In the genomic region with DNA sequence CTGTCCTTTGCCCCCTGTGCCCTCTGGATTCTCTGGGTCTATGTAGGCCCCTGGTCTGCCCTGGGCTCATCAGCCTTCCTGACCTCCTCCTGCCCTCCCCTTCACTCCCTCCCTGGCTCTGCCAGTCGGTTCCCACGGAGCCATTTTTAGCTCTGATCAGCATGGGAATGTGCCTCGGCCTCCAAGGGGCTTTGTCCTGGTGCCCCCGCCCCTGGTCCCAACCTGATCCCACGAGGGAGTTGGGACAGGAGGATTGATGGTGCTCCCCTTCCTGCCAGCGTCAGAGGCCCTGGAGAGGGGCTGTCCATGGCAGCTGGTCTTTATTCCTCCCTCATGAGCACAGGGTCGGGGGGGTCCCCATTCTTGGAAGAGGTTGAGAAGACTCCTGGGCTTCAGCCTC, we compare ENCODE assay signal across 15 cellular contexts. TPM values are rescaled to one million over a fixed set of nuclear protein-coding genes. Genes with fewer than 3 reads are reported as not detected.
DNase-seq lines count a peak whose midpoint lies in the region; ATAC-seq and TF ChIP-seq lines count a peak whose summit lies in the region.
"Had no signal": no experiment of that assay in that cellular context is flagged by ENCODE, and none has a peak within 500 bp of the region (broad histone marks: within the 10 kb centered on the region; RNA-seq: fewer than 3 reads in every experiment).

No MANE protein-coding gene starts in this region.

- intact Hi-C loops in left ventricle myocardium superior (cut with micrococcal nuclease) (loop anchor here (5.0 kb wide), 1 partner anchor 265 kb away; a partner anchor contains a TSS), right cardiac atrium (cut with DNase I) (loop anchor here in 3 of 4 donors (5.0 kb wide), 3 partner anchors 55 to 265 kb away; a partner anchor contains a TSS), sigmoid colon (cut with DNase I) (loop anchor here (1.0 kb wide), 1 partner anchor 38 kb away; no protein-coding TSS in a partner anchor), uterus (cut with DNase I; ENCODE audit: low total_unique reads) (loop anchor here (5.0 kb wide), 1 partner anchor 55 kb away; a partner anchor contains a TSS)

- no peaks in the 10 kb centered on the region for H3K9me2 ChIP-seq in hepatocyte (replicated peaks; ENCODE audit: insufficient read depth)

- WGBS in right cardiac atrium, result 35% methylated on average over 7 of the region's 7 CpGs
- WGBS in hepatocyte (ENCODE audit: low lambda C conversion rate, missing lambda C conversion rate), result 62% methylated on average over 6 of the region's 7 CpGs
- 58 to 66% methylated on average over 7 of the region's 7 CpGs for WGBS in sigmoid colon, 2 donors

- H3K27ac ChIP-seq in right cardiac atrium (ENCODE audit: low read length), result no peak overlapping the region
- peak overlapping the region; percentile 16 for H3K27ac ChIP-seq in hepatocyte
- H3K27ac ChIP-seq in sigmoid colon, result peak overlapping the region; percentile 56 to 73 (median 60)
- peak overlapping the region; percentile 76 to 82 for H3K27ac ChIP-seq in uterus
- H3K27ac ChIP-seq: WERI-Rb-1 had no signal

- no peaks in the 10 kb centered on the region for H4K20me1 ChIP-seq in hepatocyte (ENCODE audit: insufficient read depth, poor library complexity, severe bottlenecking)

- no peaks in the 10 kb centered on the region for H3K79me2 ChIP-seq in hepatocyte

- no peaks in the 10 kb centered on the region for H3K27me3 ChIP-seq in right cardiac atrium (ENCODE audit: control insufficient read depth, insufficient read depth)
- H3K27me3 ChIP-seq in hepatocyte, result no peaks in the 10 kb centered on the region
- no peaks in the 10 kb centered on the region for H3K27me3 ChIP-seq in sigmoid colon
- no peaks in the 10 kb centered on the region for H3K27me3 ChIP-seq in uterus

- TF ChIP-seq POLR2A in sigmoid colon (IDR thresholded peaks at IDR 0.05) (no peak), uterus (IDR thresholded peaks at IDR 0.05) (no peak)

- H3K4me1 ChIP-seq in right cardiac atrium (ENCODE audit: control insufficient read depth, insufficient read depth, low read length) (peaks cover 4% of the 10 kb centered on the region), hepatocyte (ENCODE audit: insufficient read depth) (peaks cover 27% of the 10 kb centered on the region), sigmoid colon (peaks cover 0 to 50% (median 40%) of the 10 kb centered on the region in 4 donors), uterus (peaks cover 22 to 32% of the 10 kb centered on the region in 2 donors)

- H3K9me3 ChIP-seq in right cardiac atrium (ENCODE audit: control insufficient read depth, low read length) (no peaks in the 10 kb centered on the region), hepatocyte (ENCODE audit: low read depth) (no peaks in the 10 kb centered on the region), sigmoid colon (no peaks in the 10 kb centered on the region), uterus (no peaks in the 10 kb centered on the region)

- H3K4me3 ChIP-seq in right cardiac atrium (ENCODE audit: low read length) (no peak overlapping the region), hepatocyte (no peak overlapping the region), sigmoid colon (no peak overlapping the region), uterus (no peak overlapping the region)

- no peak for TF ChIP-seq EP300 in sigmoid colon (IDR thresholded peaks at IDR 0.05)

- ATAC-seq in left ventricle myocardium superior, result peak; percentile 8
- no peak for ATAC-seq in right cardiac atrium
- no peak for ATAC-seq in GM19455 (IDR thresholded peaks at IDR 0.05; ENCODE audit: unreplicated experiment)

- no peak for TF ChIP-seq CTCF in hepatocyte (IDR thresholded peaks at IDR 0.05; ENCODE audit: poor library complexity)
- no peak for TF ChIP-seq CTCF in sigmoid colon (IDR thresholded peaks at IDR 0.05)
- no peak for TF ChIP-seq CTCF in uterus (IDR thresholded peaks at IDR 0.05)

- no peak overlapping the region for H2AFZ ChIP-seq in hepatocyte

- H3K36me3 ChIP-seq in hepatocyte (replicated peaks; ENCODE audit: insufficient read depth, low read depth) (no peaks in the 10 kb centered on the region), sigmoid colon (peaks cover 31 to 51% (median 36%) of the 10 kb centered on the region in 4 donors), uterus (no peaks in the 10 kb centered on the region)

- no peak for DNase-seq in left ventricle myocardium superior
- no peak for DNase-seq in right cardiac atrium
- no peak for DNase-seq in hepatocyte (ENCODE audit: low spot score)
- no peak for DNase-seq in sigmoid colon
- no peak for DNase-seq in uterus
- no peak for DNase-seq in effector CD8-positive, alpha-beta T cell (lab: John Stamatoyannopoulos, UW)
- DNase-seq in activated CD8-positive, alpha-beta memory T cell treated with anti-CD3 and anti-CD28 coated beads, Interleukin-2, amount 50 U/mL, for 48 hours, result no peak
- DNase-seq: stimulated activated CD4-positive, alpha-beta T cell treated with anti-CD3 and anti-CD28 coated beads, Interleukin-4, amount 100 ng/mL, for 1 hour had no signal

- H3K4me2 ChIP-seq in hepatocyte, result no peak overlapping the region

RNA-seq across cellular contexts. Expression of a gene that starts 24.9 kb away (rescaled TPM):
- total RNA-seq in left ventricle myocardium superior (3.3 TPM), right cardiac atrium (1 to 10 TPM; 4.5 to 7.2 (median 5.4) TPM), hepatocyte (51.1 and 59.4 TPM in 2 replicates), sigmoid colon (10 to 100 TPM in 1 of 4 donors, 1 to 10 TPM in 3; 3.8 to 10.5 (median 8.3) TPM), uterus (10 to 100 TPM in 3 of 4 donors, 1 to 10 TPM in 1; 2.3 to 23.9 (median 13.9) TPM)
- polyA plus RNA-seq in right cardiac atrium (5.2 TPM), hepatocyte (50.7 and 71.9 TPM in 2 replicates), sigmoid colon (1 to 10 TPM in 2 of 3 donors, under 1 TPM in 1; 0.46 to 6.6 (median 3.0) TPM)

RNA-seq across cellular contexts. Expression of a gene that starts 39.2 kb away (rescaled TPM):
- not detected for total RNA-seq in left ventricle myocardium superior
- 1 to 10 TPM in 1 of 4 donors, under 1 TPM in 2, not detected in 1; 0.51 to 2.9 (median 0.89) TPM for total RNA-seq in right cardiac atrium
- polyA plus RNA-seq in right cardiac atrium, result 1.0 TPM
- 15.4 and 16.2 TPM in 2 replicates for total RNA-seq in hepatocyte
- polyA plus RNA-seq in hepatocyte, result 18.4 and 39.7 TPM in 2 replicates
- not detected for total RNA-seq in sigmoid colon
- 1 to 10 TPM in 1 of 3 donors, under 1 TPM in 2; 0.32 to 1.8 (median 0.92) TPM for polyA plus RNA-seq in sigmoid colon
- 1 to 10 TPM in 2 of 4 donors, not detected in 2; 6.8 to 9.4 TPM for total RNA-seq in uterus
- total RNA-seq: activated CD8-positive, alpha-beta memory T cell treated with anti-CD3 and anti-CD28 coated beads for 36 hours; activated T-helper 2 cell treated with anti-CD3 and anti-CD28 coated beads, Interferon-gamma antibody, Interleukin-2, Interleukin-4, amounts not matched to agents 10 μg/mL and 5 μg/mL and 100 μg/mL, durations not matched to agents 14 hours and 24 hours and 36 hours; CD4-positive, alpha-beta memory T cell; dermis blood vessel endothelial cell; myocyte had no signal
- polyA plus RNA-seq: CD4-positive, alpha-beta memory T cell had no signal

RNA-seq across cellular contexts. Expression of a gene that starts 54.0 kb away (rescaled TPM):
- total RNA-seq in left ventricle myocardium superior (12.7 TPM), right cardiac atrium (10 to 100 TPM; 11.4 to 17.9 (median 12.6) TPM), hepatocyte (11.5 and 11.9 TPM in 2 replicates), sigmoid colon (10 to 100 TPM; 28.5 to 58.4 (median 30.0) TPM), uterus (100 to 1,000 TPM in 1 of 4 donors, 10 to 100 TPM in 3; 15.7 to 139 (median 37.9) TPM)
- polyA plus RNA-seq in right cardiac atrium (9.4 TPM), hepatocyte (22.3 and 24.6 TPM in 2 replicates), sigmoid colon (10 to 100 TPM in 1 of 3 donors, 1 to 10 TPM in 2; 9.6 to 15.5 (median 9.7) TPM)
